ENCODE assay signal across 1 cellular context in genomic region chr19:13847033-13847899, GRCh38.
TF ChIP-seq lines count a peak whose summit lies in the region.

No MANE protein-coding gene starts in this region.

TF ChIP-seq in PFSK-1, 5 proteins besides CTCF, POLR2A, EP300 and RAD21:
- TF ChIP-seq TAF1 (IDR thresholded peaks at IDR 0.05; ENCODE audit: borderline replicate concordance, insufficient read depth, low read length) = 0 out of 2 replicates have a peak, but pooled peaks have one; percentile 33
- peak; percentile 82 for TF ChIP-seq FOXP2 (optimal IDR thresholded peaks at IDR 0.05; ENCODE audit: borderline replicate concordance, extremely low read depth, extremely low read length, insufficient read depth)
- peak; percentile 45; the same call in 1 of the 2 replicates for TF ChIP-seq POLR2AphosphoS5 (IDR thresholded peaks at IDR 0.05; ENCODE audit: low read depth, low read length)
- peak; percentile 9 to 10; a peak in 1 of 4 replicates for TF ChIP-seq REST (IDR thresholded peaks at IDR 0.05; ENCODE audit: insufficient read depth in 1 of 2, low read depth in 2 of 2, low read length in 2 of 2)
- TF ChIP-seq SIN3A (IDR thresholded peaks at IDR 0.05; ENCODE audit: borderline replicate concordance, insufficient read depth, low read length) = peak; percentile 63; the same call in 1 of the 2 replicates
